ENCODE assay signal across 7 cellular contexts in genomic region chr11:503179-503981, GRCh38. TPM values are rescaled to one million over a fixed set of nuclear protein-coding genes. Genes with fewer than 3 reads are reported as not detected.
DNase-seq lines count a peak whose midpoint lies in the region; ATAC-seq and TF ChIP-seq lines count a peak whose summit lies in the region.
"Had no signal": no experiment of that assay in that cellular context is flagged by ENCODE, and none has a peak within 500 bp of the region (broad histone marks: within the 10 kb centered on the region; RNA-seq: fewer than 3 reads in every experiment).

No MANE protein-coding gene starts in this region.

- 38% methylated on average over 5 of the region's 24 CpGs for WGBS in esophagus muscularis mucosa

- peak overlapping the region; percentile 100 for H3K27ac Mint-ChIP-seq in stimulated activated memory B cell treated with anti-CD40 and anti-IgM and Interleukin-4, amounts not matched to agents 10 μg/mL and 1 μg/mL and 100 μg/mL, for 72 hours

- TF ChIP-seq EP300 in esophagus muscularis mucosa (IDR thresholded peaks at IDR 0.05) = no peak

- H3K36me3 ChIP-seq in esophagus muscularis mucosa = peaks cover 32 to 44% (median 40%) of the 10 kb centered on the region in 4 donors

- peaks cover 56 to 59% (median 58%) of the 10 kb centered on the region in 4 donors for H3K4me1 ChIP-seq in esophagus muscularis mucosa

- intact Hi-C loops in esophagus muscularis mucosa (cut with DNase I) = loop anchor here (5.0 kb wide), 1 partner anchor 51 kb away; the partner anchor contains the start of gene PTDSS2

- H3K9me3 ChIP-seq in esophagus muscularis mucosa = no peaks in the 10 kb centered on the region

- peak overlapping the region; percentile 98 for H3K4me3 Mint-ChIP-seq in stimulated activated memory B cell treated with anti-CD40 and anti-IgM and Interleukin-4, amounts not matched to agents 10 μg/mL and 1 μg/mL and 100 μg/mL, for 72 hours

- no peaks in the 10 kb centered on the region for H3K9me3 Mint-ChIP-seq in stimulated activated memory B cell treated with anti-CD40 and anti-IgM and Interleukin-4, amounts not matched to agents 10 μg/mL and 1 μg/mL and 100 μg/mL, for 72 hours

- H3K27ac ChIP-seq in esophagus muscularis mucosa (replicated peaks in 1 of 4) = peak overlapping the region; percentile 77 to 100 (median 78)

- no peaks in the 10 kb centered on the region for H3K27me3 Mint-ChIP-seq in stimulated activated memory B cell treated with anti-CD40 and anti-IgM and Interleukin-4, amounts not matched to agents 10 μg/mL and 1 μg/mL and 100 μg/mL, for 72 hours

- peak; percentile 21 for ATAC-seq in stimulated activated memory B cell treated with anti-CD40 and anti-IgM and Interleukin-4, amounts not matched to agents 10 μg/mL and 1 μg/mL and 100 μg/mL, for 72 hours

- H3K36me3 Mint-ChIP-seq in stimulated activated memory B cell treated with anti-CD40 and anti-IgM and Interleukin-4, amounts not matched to agents 10 μg/mL and 1 μg/mL and 100 μg/mL, for 72 hours = peaks cover 43% of the 10 kb centered on the region

- no peaks in the 10 kb centered on the region for H3K27me3 ChIP-seq in esophagus muscularis mucosa

- TF ChIP-seq POLR2A in esophagus muscularis mucosa (IDR thresholded peaks at IDR 0.05; ENCODE audit: low read depth) = no peak

- H3K4me1 Mint-ChIP-seq in stimulated activated memory B cell treated with anti-CD40 and anti-IgM and Interleukin-4, amounts not matched to agents 10 μg/mL and 1 μg/mL and 100 μg/mL, for 72 hours = peaks cover 65% of the 10 kb centered on the region

- H3K4me3 ChIP-seq in esophagus muscularis mucosa = peak overlapping the region; percentile 64 to 93 (median 66)

- peak; percentile 71 for DNase-seq in activated effector memory CD4-positive, alpha-beta T cell treated with anti-CD3 and anti-CD28 coated beads, Interleukin-2, amount 50 U/mL, for 16 hours
- DNase-seq in activated effector memory CD4-positive, alpha-beta T cell treated with Interleukin-2 at 50 U/mL for 16 hours = no peak
- DNase-seq in esophagus muscularis mucosa (ENCODE audit: extremely low spot score) (no peak), kidney tubule cell (ENCODE audit: low spot score) (no peak), ecto neural progenitor cell (ENCODE audit: low spot score) (no peak)
- DNase-seq: DND-41 had no signal

- TF ChIP-seq CTCF in esophagus muscularis mucosa (IDR thresholded peaks at IDR 0.05) = no peak

RNA-seq across cellular contexts. Expression of gene RNH1, which starts 3.7 kb away (rescaled TPM):
- 100 to 1,000 TPM; 280 to 367 (median 334) TPM for total RNA-seq in esophagus muscularis mucosa

RNA-seq across cellular contexts. Expression of gene HRAS, which starts 32.0 kb away (rescaled TPM):
- total RNA-seq in esophagus muscularis mucosa = 10 to 100 TPM; 45.7 to 85.2 (median 61.7) TPM

RNA-seq across cellular contexts. Expression of gene LRRC56, which starts 33.9 kb away (rescaled TPM):
- under 1 TPM in 2 of 4 donors, not detected in 2; 0.19 to 0.33 TPM for total RNA-seq in esophagus muscularis mucosa

RNA-seq across cellular contexts. Expression of gene PTDSS2, which starts 53.3 kb away (rescaled TPM):
- 10 to 100 TPM; 23.9 to 58.3 (median 30.2) TPM for total RNA-seq in esophagus muscularis mucosa

RNA-seq across cellular contexts. Expression of gene LMNTD2, which starts 57.2 kb away (rescaled TPM):
- 1 to 10 TPM in 3 of 4 donors, under 1 TPM in 1; 0.52 to 3.1 (median 1.7) TPM for total RNA-seq in esophagus muscularis mucosa
